Comparison of ENCODE assay signal across 18 cellular contexts in genomic region chr9:88378317-88378716, GRCh38. TPM values are rescaled to one million over a fixed set of nuclear protein-coding genes. Genes with fewer than 3 reads are reported as not detected.
DNase-seq lines count a peak whose midpoint lies in the region; ATAC-seq and TF ChIP-seq lines count a peak whose summit lies in the region.
"Had no signal": no experiment of that assay in that cellular context is flagged by ENCODE, and none has a peak within 500 bp of the region (broad histone marks: within the 10 kb centered on the region; RNA-seq: fewer than 3 reads in every experiment).

No MANE protein-coding gene starts in this region.

- peak overlapping the region; percentile 48; the same call in 1 of the 2 replicates for H3K4me2 ChIP-seq in GM23338
- H3K4me2 ChIP-seq in mesenchymal stem cell (ENCODE audit: low read length, poor library complexity, severe bottlenecking): no peak overlapping the region

- H3K4me3 ChIP-seq in GM23338: no peak overlapping the region
- H3K4me3 ChIP-seq in mesenchymal stem cell (ENCODE audit: insufficient read depth in 1 of 2, low read depth in 1 of 2, low read length in 2 of 2): no peak overlapping the region

- H3K18ac ChIP-seq in mesenchymal stem cell (ENCODE audit: low read depth in 1 of 2, low read length in 2 of 2): no peak overlapping the region

- H4K20me1 ChIP-seq in GM23338 (replicated peaks; ENCODE audit: insufficient read depth): no peaks in the 10 kb centered on the region

- H2BK120ac ChIP-seq in mesenchymal stem cell (ENCODE audit: low read depth, low read length): no peak overlapping the region

- no peak overlapping the region for H3K9ac ChIP-seq in mesenchymal stem cell (ENCODE audit: low read length)

- H3K4ac ChIP-seq in mesenchymal stem cell (ENCODE audit: low read depth in 1 of 2, low read length in 2 of 2): no peak overlapping the region

- H3K36me3 Mint-ChIP-seq in GM23338 (ENCODE audit: low read depth): peaks cover 12% of the 10 kb centered on the region; the same call in 2 of the 3 replicates
- no peaks in the 10 kb centered on the region for H3K36me3 Mint-ChIP-seq in stimulated activated effector memory CD8-positive, alpha-beta T cell treated with anti-CD3 and anti-CD28 coated beads, Interleukin-12 subunit alpha, Interleukin-12 subunit beta, amount 100 ng/mL, for 72 hours

- H3K27me3 Mint-ChIP-seq in GM23338 (ENCODE audit: insufficient read depth, low read depth, poor library complexity): peaks cover 6% of the 10 kb centered on the region

- no peak overlapping the region for H2AK5ac ChIP-seq in mesenchymal stem cell (ENCODE audit: low read length, severe bottlenecking)

- H3K36me3 ChIP-seq in GM23338 (ENCODE audit: insufficient read depth) (no peaks in the 10 kb centered on the region), mesenchymal stem cell (ENCODE audit: control insufficient read depth in 1 of 2, insufficient read depth in 2 of 2, low read depth in 1 of 2, low read length in 2 of 2) (no peaks in the 10 kb centered on the region)

- DNase-seq in GM23338 (ENCODE audit: low spot score): peak; percentile 91
- peak; percentile 10 for DNase-seq in OCI-M1 (lab: John Stamatoyannopoulos, UW)
- peak; percentile 6 for DNase-seq in fibroblast of gingiva (ENCODE audit: low read depth)
- peak; percentile 61 for DNase-seq in mesenchymal stem cell
- no peak for DNase-seq in hypothalamus (lab: John Stamatoyannopoulos, UW)
- DNase-seq in stimulated activated effector memory CD8-positive, alpha-beta T cell treated with anti-CD3 and anti-CD28 coated beads, Interleukin-12 subunit alpha, Interleukin-12 subunit beta, amount 100 ng/mL, for 72 hours (ENCODE audit: low spot score in 2 of 2): no peak
- no peak for DNase-seq in activated CD4-positive, alpha-beta T cell treated with anti-CD3 and anti-CD28 coated beads, Interleukin-2, amount 50 U/mL, for 48 hours
- DNase-seq: activated CD4-positive, alpha-beta T cell treated with anti-CD3 and anti-CD28 coated beads, Interleukin-2, amount 10 ng/mL, durations not matched to agents 24 days and 14 days; activated T-cell treated with anti-CD3 and anti-CD28 coated beads, Interleukin-2, amount 50 U/mL, for 48 hours; cerebellar nuclear complex; mammary epithelial cell; NCI-H1694; stimulated activated CD4-positive, alpha-beta T cell treated with anti-CD3 and anti-CD28 coated beads, Interleukin-4, amount 100 ng/mL, for 24 hours; trophoblast cell had no signal

- no peak overlapping the region for H2BK12ac ChIP-seq in mesenchymal stem cell (ENCODE audit: low read length in 2 of 2)

- ATAC-seq in GM23338: peak; percentile 84
- ATAC-seq in esophagus mucosa: no peak
- no peak for ATAC-seq in stimulated activated effector memory CD8-positive, alpha-beta T cell treated with anti-CD3 and anti-CD28 coated beads, Interleukin-12 subunit alpha, Interleukin-12 subunit beta, amount 100 ng/mL, for 72 hours
- ATAC-seq: sciatic nerve had no signal

- H2AFZ ChIP-seq in GM23338 (no peak overlapping the region), mesenchymal stem cell (ENCODE audit: low read depth, low read length) (no peak overlapping the region)

- H3K4me1 ChIP-seq in GM23338 (ENCODE audit: insufficient read depth) (peaks cover 27% of the 10 kb centered on the region), mesenchymal stem cell (ENCODE audit: control insufficient read depth, insufficient read depth, low read depth, low read length) (no peaks in the 10 kb centered on the region)

- peaks cover 21% of the 10 kb centered on the region; the same call in 2 of the 3 replicates for H3K9me3 Mint-ChIP-seq in GM23338
- H3K9me3 Mint-ChIP-seq in stimulated activated effector memory CD8-positive, alpha-beta T cell treated with anti-CD3 and anti-CD28 coated beads, Interleukin-12 subunit alpha, Interleukin-12 subunit beta, amount 100 ng/mL, for 72 hours: no peaks in the 10 kb centered on the region

- no peak overlapping the region for H2BK15ac ChIP-seq in mesenchymal stem cell (ENCODE audit: low read depth, poor library complexity, severe bottlenecking)

- H3K79me2 ChIP-seq in GM23338 (replicated peaks; ENCODE audit: insufficient read depth): 0 out of 2 replicates have a peak, but pooled peaks cover under 1% of the 10 kb centered on the region

- H4K91ac ChIP-seq in mesenchymal stem cell (ENCODE audit: low read length): no peak overlapping the region

- no peak overlapping the region for H2BK5ac ChIP-seq in mesenchymal stem cell (ENCODE audit: low read depth, low read length, poor library complexity, severe bottlenecking)

- no peaks in the 10 kb centered on the region for H3K27me3 ChIP-seq in GM23338 (ENCODE audit: insufficient read depth)
- H3K27me3 ChIP-seq in mesenchymal stem cell (ENCODE audit: control insufficient read depth in 1 of 2, insufficient read depth in 1 of 2, low read length in 2 of 2): no peaks in the 10 kb centered on the region

- no peak overlapping the region; the same call in 2 of the 3 replicates for H3K4me3 Mint-ChIP-seq in GM23338
- no peak overlapping the region for H3K4me3 Mint-ChIP-seq in stimulated activated effector memory CD8-positive, alpha-beta T cell treated with anti-CD3 and anti-CD28 coated beads, Interleukin-12 subunit alpha, Interleukin-12 subunit beta, amount 100 ng/mL, for 72 hours
- H3K4me3 Mint-ChIP-seq: activated CD4-positive, alpha-beta T cell treated with anti-CD3 and anti-CD28 coated beads, Interleukin-2, amount 10 ng/mL, durations not matched to agents 24 days and 14 days; T-helper 2 cell treated with Interferon-gamma antibody and Interleukin-4, amounts not matched to agents 5 μg/mL and 100 μg/mL, for 36 hours had no signal

- H3K27ac ChIP-seq in GM23338 (ENCODE audit: low read depth): peak overlapping the region; percentile 79
- H3K27ac ChIP-seq in mesenchymal stem cell (ENCODE audit: low read length, poor library complexity, severe bottlenecking): no peak overlapping the region
- H3K27ac ChIP-seq: RWPE1 had no signal

- peak overlapping the region; percentile 77 for H3K27ac Mint-ChIP-seq in GM23338
- H3K27ac Mint-ChIP-seq in stimulated activated effector memory CD8-positive, alpha-beta T cell treated with anti-CD3 and anti-CD28 coated beads, Interleukin-12 subunit alpha, Interleukin-12 subunit beta, amount 100 ng/mL, for 72 hours: no peak overlapping the region
- H3K27ac Mint-ChIP-seq: activated CD4-positive, alpha-beta T cell treated with anti-CD3 and anti-CD28 coated beads, Interleukin-2, amount 10 ng/mL, durations not matched to agents 24 days and 14 days; T-helper 2 cell treated with Interferon-gamma antibody and Interleukin-4, amounts not matched to agents 5 μg/mL and 100 μg/mL, for 36 hours had no signal

- H3K79me1 ChIP-seq in mesenchymal stem cell (replicated peaks; ENCODE audit: low read length, poor library complexity, severe bottlenecking): peaks cover 2% of the 10 kb centered on the region

- no peak overlapping the region for H3K23ac ChIP-seq in mesenchymal stem cell (ENCODE audit: low read length in 2 of 2)

- H3F3A ChIP-seq in GM23338 (replicated peaks; ENCODE audit: low read depth): peaks cover 8% of the 10 kb centered on the region

- WGBS in mesenchymal stem cell: 34% methylated on average over 1 of the region's 2 CpGs

- TF ChIP-seq CTCF in GM23338 (conservative IDR thresholded peaks at IDR 0.05; ENCODE audit: low read depth in 2 of 2): peak; percentile 16 to 52; a peak in 3 of 4 replicates

- H3K9me3 ChIP-seq in mesenchymal stem cell (ENCODE audit: control insufficient read depth, low read length): no peaks in the 10 kb centered on the region

- H3K14ac ChIP-seq in mesenchymal stem cell (ENCODE audit: low read length in 2 of 2): no peak overlapping the region

- peaks cover 34% of the 10 kb centered on the region for H3K4me1 Mint-ChIP-seq in GM23338
- H3K4me1 Mint-ChIP-seq in stimulated activated effector memory CD8-positive, alpha-beta T cell treated with anti-CD3 and anti-CD28 coated beads, Interleukin-12 subunit alpha, Interleukin-12 subunit beta, amount 100 ng/mL, for 72 hours: no peaks in the 10 kb centered on the region

- H4K8ac ChIP-seq in mesenchymal stem cell (ENCODE audit: low read length): no peak overlapping the region

- no peaks in the 10 kb centered on the region for H3K9me2 ChIP-seq in GM23338 (ENCODE audit: insufficient read depth)

TF ChIP-seq in GM23338, 12 proteins besides CTCF, POLR2A, EP300 and RAD21 (continues in another document):
- TF ChIP-seq STAT1 (IDR thresholded peaks at IDR 0.05; ENCODE audit: unreplicated experiment) (no peak), POLR2AphosphoS5 (IDR thresholded peaks at IDR 0.05; ENCODE audit: low read depth) (no peak), EZH2phosphoT487 (IDR thresholded peaks at IDR 0.05; ENCODE audit: unreplicated experiment) (no peak), EZH2 (IDR thresholded peaks at IDR 0.05; ENCODE audit: low read depth, unreplicated experiment) (no peak), ZNF331 (CRISPR knock-in tag; IDR thresholded peaks at IDR 0.05; ENCODE audit: low read depth) (no peak), ETS1 (IDR thresholded peaks at IDR 0.05) (no peak), CREB1 (CRISPR knock-in tag; IDR thresholded peaks at IDR 0.05; ENCODE audit: low read depth) (peak; percentile 39), ZNF114 (CRISPR knock-in tag; IDR thresholded peaks at IDR 0.05) (no peak), JUNB (IDR thresholded peaks at IDR 0.05; ENCODE audit: unreplicated experiment) (no peak), NANOG (IDR thresholded peaks at IDR 0.05; ENCODE audit: borderline replicate concordance) (peak; percentile 92)

RNA-seq across cellular contexts. Expression of gene SPIN1, which starts 9.9 kb away (rescaled TPM):
- 144 and 158 TPM in 2 replicates for total RNA-seq in GM23338 (2014; rRNA removed; shearing (Covaris generic))
- polyA plus RNA-seq in GM23338 (2016; fragmentation: Nextera tagmentation; extraction: Ambion mirVana): 48.6 and 49.0 TPM in 2 replicates
- 51.2 TPM for polyA plus RNA-seq in mesenchymal stem cell (2013, experiment 1 of 2)
- 54.0 TPM for polyA plus RNA-seq in mesenchymal stem cell (2013, experiment 2 of 2)
- total RNA-seq in esophagus mucosa: 37.2 TPM

Comparison
In these comparisons a context has a peak if more than half of its experiments do, and no peak if none do; other contexts are left out.
1. DNase-seq: peak in GM23338 (single experiment), OCI-M1 (single experiment), fibroblast of gingiva (single experiment) and mesenchymal stem cell (single experiment); none in hypothalamus (0 of 51), stimulated activated effector memory CD8-positive, alpha-beta T cell treated with anti-CD3 and anti-CD28 coated beads, Interleukin-12 subunit alpha, Interleukin-12 subunit beta, amount 100 ng/mL, for 72 hours (0 of 2) and activated CD4-positive, alpha-beta T cell treated with anti-CD3 and anti-CD28 coated beads, Interleukin-2, amount 50 U/mL, for 48 hours (0 of 2).